1 cellular context compared by ENCODE assay signal in the genomic region with DNA sequence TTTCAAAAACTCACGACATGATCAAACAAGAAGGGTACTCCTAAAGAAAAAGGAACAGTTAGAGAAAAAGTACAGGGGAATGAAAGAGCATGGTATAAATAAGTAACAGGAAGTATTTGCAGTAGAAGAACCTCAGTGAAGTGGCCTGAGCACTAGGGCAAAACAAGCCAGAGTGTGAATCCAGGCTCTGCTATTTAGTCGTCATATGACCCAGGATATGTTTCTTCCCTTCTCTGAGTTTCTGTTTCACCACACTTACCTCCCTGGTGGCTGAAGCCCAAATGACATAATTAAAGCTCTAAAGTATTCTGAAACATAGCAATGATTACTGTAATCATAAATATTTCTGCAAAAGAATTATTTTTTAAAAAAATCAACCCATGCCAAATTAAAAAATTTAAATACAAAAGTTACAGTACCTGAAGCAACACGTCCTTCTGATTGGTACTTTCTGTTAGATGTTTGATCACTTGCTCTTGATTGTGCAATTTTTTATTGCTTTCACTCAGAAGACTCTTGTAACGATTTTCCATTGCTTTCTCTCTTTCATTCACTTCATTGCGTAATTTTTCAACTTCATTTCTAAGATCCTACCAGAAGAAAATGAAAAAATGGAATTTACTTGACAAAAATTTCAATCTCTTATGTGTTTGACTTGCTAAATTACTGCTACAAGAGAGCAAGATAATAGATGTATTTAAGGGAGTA.
TF ChIP-seq lines count a peak whose summit lies in the region.

No MANE protein-coding gene starts in this region.

TF ChIP-seq in H1, 55 proteins besides CTCF, POLR2A, EP300 and RAD21 (continued from another document):
- TF ChIP-seq, protein P1, sequence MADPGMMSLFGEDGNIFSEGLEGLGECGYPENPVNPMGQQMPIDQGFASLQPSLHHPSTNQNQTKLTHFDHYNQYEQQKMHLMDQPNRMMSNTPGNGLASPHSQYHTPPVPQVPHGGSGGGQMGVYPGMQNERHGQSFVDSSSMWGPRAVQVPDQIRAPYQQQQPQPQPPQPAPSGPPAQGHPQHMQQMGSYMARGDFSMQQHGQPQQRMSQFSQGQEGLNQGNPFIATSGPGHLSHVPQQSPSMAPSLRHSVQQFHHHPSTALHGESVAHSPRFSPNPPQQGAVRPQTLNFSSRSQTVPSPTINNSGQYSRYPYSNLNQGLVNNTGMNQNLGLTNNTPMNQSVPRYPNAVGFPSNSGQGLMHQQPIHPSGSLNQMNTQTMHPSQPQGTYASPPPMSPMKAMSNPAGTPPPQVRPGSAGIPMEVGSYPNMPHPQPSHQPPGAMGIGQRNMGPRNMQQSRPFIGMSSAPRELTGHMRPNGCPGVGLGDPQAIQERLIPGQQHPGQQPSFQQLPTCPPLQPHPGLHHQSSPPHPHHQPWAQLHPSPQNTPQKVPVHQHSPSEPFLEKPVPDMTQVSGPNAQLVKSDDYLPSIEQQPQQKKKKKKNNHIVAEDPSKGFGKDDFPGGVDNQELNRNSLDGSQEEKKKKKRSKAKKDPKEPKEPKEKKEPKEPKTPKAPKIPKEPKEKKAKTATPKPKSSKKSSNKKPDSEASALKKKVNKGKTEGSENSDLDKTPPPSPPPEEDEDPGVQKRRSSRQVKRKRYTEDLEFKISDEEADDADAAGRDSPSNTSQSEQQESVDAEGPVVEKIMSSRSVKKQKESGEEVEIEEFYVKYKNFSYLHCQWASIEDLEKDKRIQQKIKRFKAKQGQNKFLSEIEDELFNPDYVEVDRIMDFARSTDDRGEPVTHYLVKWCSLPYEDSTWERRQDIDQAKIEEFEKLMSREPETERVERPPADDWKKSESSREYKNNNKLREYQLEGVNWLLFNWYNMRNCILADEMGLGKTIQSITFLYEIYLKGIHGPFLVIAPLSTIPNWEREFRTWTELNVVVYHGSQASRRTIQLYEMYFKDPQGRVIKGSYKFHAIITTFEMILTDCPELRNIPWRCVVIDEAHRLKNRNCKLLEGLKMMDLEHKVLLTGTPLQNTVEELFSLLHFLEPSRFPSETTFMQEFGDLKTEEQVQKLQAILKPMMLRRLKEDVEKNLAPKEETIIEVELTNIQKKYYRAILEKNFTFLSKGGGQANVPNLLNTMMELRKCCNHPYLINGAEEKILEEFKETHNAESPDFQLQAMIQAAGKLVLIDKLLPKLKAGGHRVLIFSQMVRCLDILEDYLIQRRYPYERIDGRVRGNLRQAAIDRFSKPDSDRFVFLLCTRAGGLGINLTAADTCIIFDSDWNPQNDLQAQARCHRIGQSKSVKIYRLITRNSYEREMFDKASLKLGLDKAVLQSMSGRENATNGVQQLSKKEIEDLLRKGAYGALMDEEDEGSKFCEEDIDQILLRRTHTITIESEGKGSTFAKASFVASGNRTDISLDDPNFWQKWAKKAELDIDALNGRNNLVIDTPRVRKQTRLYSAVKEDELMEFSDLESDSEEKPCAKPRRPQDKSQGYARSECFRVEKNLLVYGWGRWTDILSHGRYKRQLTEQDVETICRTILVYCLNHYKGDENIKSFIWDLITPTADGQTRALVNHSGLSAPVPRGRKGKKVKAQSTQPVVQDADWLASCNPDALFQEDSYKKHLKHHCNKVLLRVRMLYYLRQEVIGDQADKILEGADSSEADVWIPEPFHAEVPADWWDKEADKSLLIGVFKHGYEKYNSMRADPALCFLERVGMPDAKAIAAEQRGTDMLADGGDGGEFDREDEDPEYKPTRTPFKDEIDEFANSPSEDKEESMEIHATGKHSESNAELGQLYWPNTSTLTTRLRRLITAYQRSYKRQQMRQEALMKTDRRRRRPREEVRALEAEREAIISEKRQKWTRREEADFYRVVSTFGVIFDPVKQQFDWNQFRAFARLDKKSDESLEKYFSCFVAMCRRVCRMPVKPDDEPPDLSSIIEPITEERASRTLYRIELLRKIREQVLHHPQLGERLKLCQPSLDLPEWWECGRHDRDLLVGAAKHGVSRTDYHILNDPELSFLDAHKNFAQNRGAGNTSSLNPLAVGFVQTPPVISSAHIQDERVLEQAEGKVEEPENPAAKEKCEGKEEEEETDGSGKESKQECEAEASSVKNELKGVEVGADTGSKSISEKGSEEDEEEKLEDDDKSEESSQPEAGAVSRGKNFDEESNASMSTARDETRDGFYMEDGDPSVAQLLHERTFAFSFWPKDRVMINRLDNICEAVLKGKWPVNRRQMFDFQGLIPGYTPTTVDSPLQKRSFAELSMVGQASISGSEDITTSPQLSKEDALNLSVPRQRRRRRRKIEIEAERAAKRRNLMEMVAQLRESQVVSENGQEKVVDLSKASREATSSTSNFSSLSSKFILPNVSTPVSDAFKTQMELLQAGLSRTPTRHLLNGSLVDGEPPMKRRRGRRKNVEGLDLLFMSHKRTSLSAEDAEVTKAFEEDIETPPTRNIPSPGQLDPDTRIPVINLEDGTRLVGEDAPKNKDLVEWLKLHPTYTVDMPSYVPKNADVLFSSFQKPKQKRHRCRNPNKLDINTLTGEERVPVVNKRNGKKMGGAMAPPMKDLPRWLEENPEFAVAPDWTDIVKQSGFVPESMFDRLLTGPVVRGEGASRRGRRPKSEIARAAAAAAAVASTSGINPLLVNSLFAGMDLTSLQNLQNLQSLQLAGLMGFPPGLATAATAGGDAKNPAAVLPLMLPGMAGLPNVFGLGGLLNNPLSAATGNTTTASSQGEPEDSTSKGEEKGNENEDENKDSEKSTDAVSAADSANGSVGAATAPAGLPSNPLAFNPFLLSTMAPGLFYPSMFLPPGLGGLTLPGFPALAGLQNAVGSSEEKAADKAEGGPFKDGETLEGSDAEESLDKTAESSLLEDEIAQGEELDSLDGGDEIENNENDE (IDR thresholded peaks at IDR 0.05; ENCODE audit: insufficient replicate concordance, low read length) = no peak
TF ChIP-seq in H1: peak in this region for 1.
